In the genomic region with DNA sequence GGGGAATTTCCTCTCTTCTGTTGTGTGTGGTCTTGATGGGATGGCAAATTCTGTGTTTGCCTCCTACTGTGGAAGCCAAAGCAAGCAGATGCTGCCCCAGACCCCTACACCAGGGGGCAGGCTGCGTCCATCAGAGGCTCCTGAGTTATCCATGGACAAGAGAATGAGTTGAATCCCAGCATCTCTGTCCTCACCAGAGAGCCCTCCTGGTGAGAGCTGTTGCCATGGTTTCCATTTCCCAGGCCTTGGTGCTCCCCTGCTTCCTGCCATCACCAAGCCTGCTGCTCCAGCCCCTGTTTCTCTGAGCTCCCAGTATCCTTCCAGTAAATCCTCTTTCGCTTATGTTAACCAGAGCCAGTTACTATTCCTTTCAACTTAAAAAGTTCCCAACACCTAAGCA, we compare ENCODE assay signal across 8 cellular contexts. TPM values are rescaled to one million over a fixed set of nuclear protein-coding genes. Genes with fewer than 3 reads are reported as not detected.
DNase-seq lines count a peak whose midpoint lies in the region; ATAC-seq, FAIRE-seq and TF ChIP-seq lines count a peak whose summit lies in the region.

No MANE protein-coding gene starts in this region.

- POLR2A ChIA-PET in HepG2 (lab: Yijun Ruan, JAX) = no interaction called here

- peak; percentile 93 for DNase-seq in DMS53 treated with DMSO at 0.1 percent for 48 hours (lab: John Stamatoyannopoulos, UW; ENCODE audit: unreplicated experiment)
- peak; percentile 69 for DNase-seq in HS-27A (ENCODE audit: low read depth)
- peak; percentile 30 for DNase-seq in NCI-H82 treated with DMSO at 0.1 percent for 48 hours (lab: John Stamatoyannopoulos, UW; ENCODE audit: unreplicated experiment)
- peak; percentile 51 for DNase-seq in cerebellar cortex (ENCODE audit: low spot score)
- DNase-seq in HepG2 (ENCODE audit: low spot score) = peak; percentile 25
- DNase-seq in vagina (ENCODE audit: extremely low spot score in 2 of 2) = no peak

- 13% methylated on average over 2 of the region's 2 CpGs for WGBS in HepG2 (ENCODE audit: low lambda C conversion rate)

- in situ Hi-C loops in HepG2 (cut with HindIII; ENCODE audit: extremely low pct_ligation_motif_present, low pct_unique_long_range_greater_than_20kb) = loop anchor here (5.0 to 10.0 kb wide), 2 partner anchors 254 to 491 kb away; no protein-coding TSS in a partner anchor

- no peaks in the 10 kb centered on the region for H4K20me1 ChIP-seq in HepG2 (ENCODE audit: insufficient read depth, low read length)

- TF ChIP-seq EP300 in HepG2 (IDR thresholded peaks at IDR 0.05; ENCODE audit: low read depth in 2 of 2, low read length in 2 of 2) (no peak), HepG2 (CRISPR knock-in tag; IDR thresholded peaks at IDR 0.05; ENCODE audit: borderline replicate concordance) (no peak)

- peak; percentile 69 for FAIRE-seq in HepG2 (lab: Jason Lieb, UNC)

- H3K9me3 ChIP-seq in HepG2 (ENCODE audit: low read length) (no peaks in the 10 kb centered on the region), vagina (no peaks in the 10 kb centered on the region)

- no peaks in the 10 kb centered on the region for H3K79me2 ChIP-seq in HepG2 (ENCODE audit: insufficient read depth, low read length)

- peak; percentile 73 for TF ChIP-seq CTCF in HepG2 (CRISPR knock-in tag; IDR thresholded peaks at IDR 0.05)
- TF ChIP-seq CTCF in vagina (IDR thresholded peaks at IDR 0.05) = peak; percentile 33 to 48 (median 45)

- H3K4me1 ChIP-seq in HepG2 (ENCODE audit: insufficient read depth, low read length) (no peaks in the 10 kb centered on the region), vagina (peaks cover 17% of the 10 kb centered on the region)

- no peak overlapping the region for H3K9ac ChIP-seq in HepG2 (ENCODE audit: insufficient read depth, low read depth, low read length)

- H2AFZ ChIP-seq in HepG2 (ENCODE audit: low read length) = no peak overlapping the region

- BruUV-seq in HepG2 (replicated peaks; lab: Mats Ljungman, UMichigan) = no TSS peak

- no peak for TF ChIP-seq POLR2A in HepG2 (IDR thresholded peaks at IDR 0.05; ENCODE audit: insufficient read depth in 1 of 2, low read depth in 2 of 2, low read length in 2 of 2)
- TF ChIP-seq POLR2A in vagina (IDR thresholded peaks at IDR 0.05) = no peak

- no peak overlapping the region for H3K4me3 ChIP-seq in HepG2 (replicated peaks in 1 of 3; ENCODE audit: insufficient read depth in 1 of 3, low read depth in 2 of 3, low read length in 3 of 3)
- no peak overlapping the region for H3K4me3 ChIP-seq in vagina

- intact Hi-C loops in HepG2 (cut with micrococcal nuclease; ENCODE audit: unreplicated experiment) (loop anchor here (1.0 to 10.0 kb wide), 4 partner anchors 259 to 1884 kb away; no protein-coding TSS in a partner anchor), vagina (cut with DNase I) (loop anchor here (10.0 kb wide), 1 partner anchor 261 kb away; no protein-coding TSS in a partner anchor)

- 0 out of 2 replicates have a peak, but pooled peaks have one; percentile 26 for TF ChIP-seq RAD21 in HepG2 (CRISPR knock-in tag; IDR thresholded peaks at IDR 0.05)

- CTCF ChIA-PET in HepG2 (lab: Yijun Ruan, JAX; ENCODE audit: low intra/inter-chr PET ratio, low total read pairs) = interaction anchor here (1.1 kb wide), 1 partner anchor 157 kb away, joined by 3 read pairs; no protein-coding TSS in a partner anchor

- ATAC-seq in HepG2 (peak; percentile 94), HG03196 (IDR thresholded peaks at IDR 0.05; ENCODE audit: unreplicated experiment) (no peak), GM19463 (IDR thresholded peaks at IDR 0.05; ENCODE audit: unreplicated experiment) (no peak)

- H3K27me3 ChIP-seq in HepG2 (ENCODE audit: control insufficient read depth in 1 of 2, insufficient read depth in 2 of 2, low read length in 2 of 2) (peaks cover 0 to 1% of the 10 kb centered on the region in 2 experiments; a peak in 3 of 5 replicates), vagina (no peaks in the 10 kb centered on the region)

- H3K27ac ChIP-seq in HepG2 (ENCODE audit: extremely low read length, insufficient read depth, low read length) = no peak overlapping the region
- no peak overlapping the region for H3K27ac ChIP-seq in vagina

- H3K36me3 ChIP-seq in HepG2 (replicated peaks in 1 of 2; ENCODE audit: control insufficient read depth in 1 of 2, insufficient read depth in 2 of 2, low read length in 2 of 2) (no peaks in the 10 kb centered on the region), vagina (no peaks in the 10 kb centered on the region)

- H3K4me2 ChIP-seq in HepG2 (ENCODE audit: low read depth, low read length) = no peak overlapping the region

TF ChIP-seq in HepG2, 621 proteins besides CTCF, POLR2A, EP300 and RAD21 (continues in another document):
- TF ChIP-seq ZBTB25 (CRISPR knock-in tag; IDR thresholded peaks at IDR 0.05) (no peak), SMC3 (IDR thresholded peaks at IDR 0.05; ENCODE audit: low read length) (peak; percentile 70), KLF16 (CRISPR knock-in tag; IDR thresholded peaks at IDR 0.05) (no peak), STAG1 (CRISPR knock-in tag; IDR thresholded peaks at IDR 0.05) (peak; percentile 73), PHF21A (CRISPR knock-in tag; IDR thresholded peaks at IDR 0.05) (no peak), SP5 (CRISPR knock-in tag; IDR thresholded peaks at IDR 0.05; ENCODE audit: borderline replicate concordance, low read depth) (no peak), ZBTB44 (CRISPR knock-in tag; IDR thresholded peaks at IDR 0.05) (no peak)
- TF ChIP-seq, protein P1, sequence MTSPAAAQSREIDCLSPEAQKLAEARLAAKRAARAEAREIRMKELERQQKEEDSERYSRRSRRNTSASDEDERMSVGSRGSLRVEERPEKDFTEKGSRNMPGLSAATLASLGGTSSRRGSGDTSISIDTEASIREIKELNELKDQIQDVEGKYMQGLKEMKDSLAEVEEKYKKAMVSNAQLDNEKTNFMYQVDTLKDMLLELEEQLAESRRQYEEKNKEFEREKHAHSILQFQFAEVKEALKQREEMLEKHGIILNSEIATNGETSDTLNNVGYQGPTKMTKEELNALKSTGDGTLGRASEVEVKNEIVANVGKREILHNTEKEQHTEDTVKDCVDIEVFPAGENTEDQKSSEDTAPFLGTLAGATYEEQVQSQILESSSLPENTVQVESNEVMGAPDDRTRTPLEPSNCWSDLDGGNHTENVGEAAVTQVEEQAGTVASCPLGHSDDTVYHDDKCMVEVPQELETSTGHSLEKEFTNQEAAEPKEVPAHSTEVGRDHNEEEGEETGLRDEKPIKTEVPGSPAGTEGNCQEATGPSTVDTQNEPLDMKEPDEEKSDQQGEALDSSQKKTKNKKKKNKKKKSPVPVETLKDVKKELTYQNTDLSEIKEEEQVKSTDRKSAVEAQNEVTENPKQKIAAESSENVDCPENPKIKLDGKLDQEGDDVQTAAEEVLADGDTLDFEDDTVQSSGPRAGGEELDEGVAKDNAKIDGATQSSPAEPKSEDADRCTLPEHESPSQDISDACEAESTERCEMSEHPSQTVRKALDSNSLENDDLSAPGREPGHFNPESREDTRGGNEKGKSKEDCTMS (CRISPR knock-in tag; conservative IDR thresholded peaks at IDR 0.05) = no peak

RNA-seq across cellular contexts. Expression of gene GNG12, which starts 20.4 kb away (rescaled TPM):
- total RNA-seq in HepG2 (2016; rRNA removed; fragmentation: Illumina TruSeq; extraction: Trizol) = 0.11 and 0.17 TPM in 2 replicates
- not detected in 2 replicates for total RNA-seq in HepG2 (2016; cell fraction: cytosol; rRNA removed; fragmentation: Illumina TruSeq; extraction: Trizol; ENCODE audit: low read depth)
- 0.06 and 0.21 TPM in 2 replicates for total RNA-seq in HepG2 (2016; cell fraction: insoluble cytoplasmic fraction; rRNA removed; fragmentation: Illumina TruSeq; extraction: Trizol)
- 0.12 TPM in 1 of 2 replicates, not detected in the other for total RNA-seq in HepG2 (2016; cell fraction: membrane; rRNA removed; fragmentation: Illumina TruSeq; extraction: Trizol)
- total RNA-seq in HepG2 (2016; cell fraction: nucleus; rRNA removed; fragmentation: Illumina TruSeq; extraction: Trizol) = 0.09 TPM in 1 of 2 replicates, not detected in the other
- 0.11 and 0.17 TPM in 2 replicates for polyA plus RNA-seq in HepG2 (2011; rRNA removed)
- 0.03 and 0.09 TPM in 2 replicates for polyA plus RNA-seq in HepG2 (2011; cell fraction: cytosol; rRNA removed)
- 0.06 and 0.12 TPM in 2 replicates for polyA plus RNA-seq in HepG2 (2011; cell fraction: nucleus; rRNA removed)
- polyA plus RNA-seq in HepG2 (2012) = 0.03 and 0.12 TPM in 2 replicates
- polyA plus RNA-seq in HepG2 (2016; cell fraction: cytosol; fragmentation: Illumina TruSeq; extraction: Trizol; ENCODE audit: low read depth) = not detected in 2 replicates
- 0.17 and 0.32 TPM in 2 replicates for polyA plus RNA-seq in HepG2 (2016; cell fraction: insoluble cytoplasmic fraction; fragmentation: Illumina TruSeq; extraction: Trizol; ENCODE audit: low read depth)
- 0.09 TPM in 1 of 2 replicates, not detected in the other for polyA plus RNA-seq in HepG2 (2016; cell fraction: membrane; fragmentation: Illumina TruSeq; extraction: Trizol; ENCODE audit: low read depth)
- not detected in 2 replicates for polyA plus RNA-seq in HepG2 (2016; cell fraction: nucleus; fragmentation: Illumina TruSeq; extraction: Trizol; ENCODE audit: insufficient read depth, low read depth)
- polyA minus RNA-seq in HepG2 (2011; rRNA and poly(A)+ RNA removed; ENCODE audit: low replicate concordance) = 0.14 and 32.5 TPM in 2 replicates
- 0.18 and 0.40 TPM in 2 replicates for polyA minus RNA-seq in HepG2 (2011; cell fraction: cytosol; rRNA and poly(A)+ RNA removed)
- 0.50 TPM in 1 of 2 replicates, not detected in the other for polyA minus RNA-seq in HepG2 (2011; cell fraction: nucleus; rRNA and poly(A)+ RNA removed)
- 71.5 TPM for total RNA-seq in vagina

Comparison
In these comparisons a context has a peak if more than half of its experiments do, and no peak if none do; other contexts are left out.
1. DNase-seq: peak in DMS53 treated with DMSO at 0.1 percent for 48 hours (single experiment), HS-27A (single experiment), NCI-H82 treated with DMSO at 0.1 percent for 48 hours (single experiment), cerebellar cortex (single experiment) and HepG2 (single experiment); none in vagina (0 of 2).
2. RNA of gene GNG12, which starts 20.4 kb away (total RNA-seq): 71.5 TPM in vagina (single experiment); 0.06 to 0.21 TPM in HepG2; every median in the first group is over 10 times any median in the second.